Comparison of ENCODE assay signal across 1 cellular context in the genomic region with DNA sequence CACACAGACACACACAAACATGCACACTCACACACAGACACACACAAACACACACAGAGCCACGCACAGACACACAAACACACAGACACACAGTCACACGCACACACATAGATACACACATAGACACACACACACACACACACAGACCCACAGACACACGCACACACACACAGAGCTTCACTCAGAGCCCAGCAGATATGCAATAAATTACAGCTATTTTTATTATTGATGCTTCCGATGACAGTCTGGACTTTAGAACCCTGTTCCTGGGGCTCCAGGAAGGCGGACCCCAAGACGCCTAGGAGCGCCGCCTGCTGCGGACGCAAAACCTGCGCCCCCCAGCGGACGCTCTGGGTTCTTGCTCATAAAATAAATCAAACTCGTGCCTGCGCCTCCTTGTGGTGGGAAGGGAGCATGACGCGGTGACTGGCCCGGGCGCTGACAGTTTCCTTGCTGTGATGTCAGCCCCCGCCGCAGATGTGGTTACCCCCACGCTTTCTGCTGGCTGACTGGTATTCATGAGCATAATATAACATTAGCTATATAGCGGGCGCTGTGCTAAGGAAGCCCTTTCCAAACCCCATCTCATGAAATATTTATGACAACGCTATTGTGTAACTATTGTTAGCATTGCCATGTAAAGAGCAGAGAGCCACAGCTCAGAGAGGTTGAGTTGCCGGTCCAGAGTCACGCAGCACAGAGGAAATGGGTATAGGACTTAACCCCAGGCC.
TF ChIP-seq lines count a peak whose summit lies in the region.

No MANE protein-coding gene starts in this region.

TF ChIP-seq in K562, 482 proteins besides CTCF, POLR2A, EP300 and RAD21 (continued from another document and continues in another):
- TF ChIP-seq, protein P1, sequence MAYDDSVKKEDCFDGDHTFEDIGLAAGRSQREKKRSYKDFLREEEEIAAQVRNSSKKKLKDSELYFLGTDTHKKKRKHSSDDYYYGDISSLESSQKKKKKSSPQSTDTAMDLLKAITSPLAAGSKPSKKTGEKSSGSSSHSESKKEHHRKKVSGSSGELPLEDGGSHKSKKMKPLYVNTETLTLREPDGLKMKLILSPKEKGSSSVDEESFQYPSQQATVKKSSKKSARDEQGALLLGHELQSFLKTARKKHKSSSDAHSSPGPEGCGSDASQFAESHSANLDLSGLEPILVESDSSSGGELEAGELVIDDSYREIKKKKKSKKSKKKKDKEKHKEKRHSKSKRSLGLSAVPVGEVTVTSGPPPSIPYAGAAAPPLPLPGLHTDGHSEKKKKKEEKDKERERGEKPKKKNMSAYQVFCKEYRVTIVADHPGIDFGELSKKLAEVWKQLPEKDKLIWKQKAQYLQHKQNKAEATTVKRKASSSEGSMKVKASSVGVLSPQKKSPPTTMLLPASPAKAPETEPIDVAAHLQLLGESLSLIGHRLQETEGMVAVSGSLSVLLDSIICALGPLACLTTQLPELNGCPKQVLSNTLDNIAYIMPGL (CRISPR knock-in tag; IDR thresholded peaks at IDR 0.05) = no peak
- TF ChIP-seq SOX6 (IDR thresholded peaks at IDR 0.05) (0 out of 2 replicates have a peak, but pooled peaks have one; percentile 31), GABPA (tag; conservative IDR thresholded peaks at IDR 0.05; ENCODE audit: low read depth) (no peak), RUNX1 (IDR thresholded peaks at IDR 0.05; ENCODE audit: low read depth) (no peak), ZC3H8 (IDR thresholded peaks at IDR 0.05) (no peak), MTA3 (IDR thresholded peaks at IDR 0.05; ENCODE audit: borderline replicate concordance) (0 out of 2 replicates have a peak, but pooled peaks have one; percentile 23), GABPB1 (CRISPR knock-in tag; IDR thresholded peaks at IDR 0.05) (peak; percentile 52; the same call in 1 of the 2 replicates), ARID2 (IDR thresholded peaks at IDR 0.05) (peak; percentile 69), ZNF121 (CRISPR knock-in tag; conservative IDR thresholded peaks at IDR 0.05) (no peak), SMARCE1 (IDR thresholded peaks at IDR 0.05) (no peak), ATF1 (CRISPR knock-in tag; IDR thresholded peaks at IDR 0.05) (0 out of 2 replicates have a peak, but pooled peaks have one; percentile 30), ATF1 (tag; IDR thresholded peaks at IDR 0.05) (peak; percentile 83), MEIS2 (IDR thresholded peaks at IDR 0.05; ENCODE audit: partially characterized antibody) (peak; percentile 80), ZNF764 (CRISPR knock-in tag; IDR thresholded peaks at IDR 0.05; ENCODE audit: low read depth) (no peak), SMAD4 (CRISPR knock-in tag; conservative IDR thresholded peaks at IDR 0.05) (0 out of 2 replicates have a peak, but pooled peaks have one; percentile 28), TOE1 (IDR thresholded peaks at IDR 0.05; ENCODE audit: borderline replicate concordance) (peak; percentile 25; the same call in 1 of the 2 replicates), TOE1 (CRISPR knock-in tag; IDR thresholded peaks at IDR 0.05; ENCODE audit: borderline replicate concordance, low read depth) (no peak), SIRT6 (IDR thresholded peaks at IDR 0.05; ENCODE audit: low read depth, low read length) (no peak), SRSF7 (optimal IDR thresholded peaks at IDR 0.05; ENCODE audit: low read depth, low read length) (no peak), ELF4 (CRISPR knock-in tag; IDR thresholded peaks at IDR 0.05) (no peak), E2F3 (CRISPR knock-in tag; IDR thresholded peaks at IDR 0.05) (no peak), ZNF232 (CRISPR knock-in tag; IDR thresholded peaks at IDR 0.05) (no peak), EGR1 (conservative IDR thresholded peaks at IDR 0.05) (peak; percentile 60), NCOR1 (IDR thresholded peaks at IDR 0.05) (no peak), MTA2 (IDR thresholded peaks at IDR 0.05; ENCODE audit: low read depth) (no peak), ZNF174 (CRISPR knock-in tag; IDR thresholded peaks at IDR 0.05) (no peak), ARID1B (IDR thresholded peaks at IDR 0.05) (peak; percentile 38), RCOR1 (IDR thresholded peaks at IDR 0.05; ENCODE audit: borderline replicate concordance in 1 of 2, low read depth in 2 of 2, low read length in 2 of 2) (peak in 1 of 2 experiments; percentile 42; a peak in 1 of 4 replicates), RBM25 (IDR thresholded peaks at IDR 0.05; ENCODE audit: low read depth, low read length, severe bottlenecking) (peak; percentile 59), GATA2 (CRISPR knock-in tag; IDR thresholded peaks at IDR 0.05) (no peak), ZNF3 (CRISPR knock-in tag; IDR thresholded peaks at IDR 0.05) (no peak), ZBTB7A (IDR thresholded peaks at IDR 0.05; ENCODE audit: borderline replicate concordance, control insufficient read depth, low read depth, low read length) (peak; percentile 47; the same call in 1 of the 2 replicates), ZBTB17 (CRISPR knock-in tag; IDR thresholded peaks at IDR 0.05) (no peak), NONO (IDR thresholded peaks at IDR 0.05; ENCODE audit: low read depth in 2 of 2, low read length in 1 of 2) (no peak), KLF16 (IDR thresholded peaks at IDR 0.05) (peak; percentile 62; the same call in 1 of the 2 replicates), ZNF384 (IDR thresholded peaks at IDR 0.05; ENCODE audit: low read depth, low read length) (no peak), XRCC5 (IDR thresholded peaks at IDR 0.05; ENCODE audit: low read depth, low read length) (peak; percentile 89)
- TF ChIP-seq, protein P2, sequence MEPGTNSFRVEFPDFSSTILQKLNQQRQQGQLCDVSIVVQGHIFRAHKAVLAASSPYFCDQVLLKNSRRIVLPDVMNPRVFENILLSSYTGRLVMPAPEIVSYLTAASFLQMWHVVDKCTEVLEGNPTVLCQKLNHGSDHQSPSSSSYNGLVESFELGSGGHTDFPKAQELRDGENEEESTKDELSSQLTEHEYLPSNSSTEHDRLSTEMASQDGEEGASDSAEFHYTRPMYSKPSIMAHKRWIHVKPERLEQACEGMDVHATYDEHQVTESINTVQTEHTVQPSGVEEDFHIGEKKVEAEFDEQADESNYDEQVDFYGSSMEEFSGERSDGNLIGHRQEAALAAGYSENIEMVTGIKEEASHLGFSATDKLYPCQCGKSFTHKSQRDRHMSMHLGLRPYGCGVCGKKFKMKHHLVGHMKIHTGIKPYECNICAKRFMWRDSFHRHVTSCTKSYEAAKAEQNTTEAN (CRISPR knock-in tag; IDR thresholded peaks at IDR 0.05) = 0 out of 2 replicates have a peak, but pooled peaks have one; percentile 36
- TF ChIP-seq, protein P3, sequence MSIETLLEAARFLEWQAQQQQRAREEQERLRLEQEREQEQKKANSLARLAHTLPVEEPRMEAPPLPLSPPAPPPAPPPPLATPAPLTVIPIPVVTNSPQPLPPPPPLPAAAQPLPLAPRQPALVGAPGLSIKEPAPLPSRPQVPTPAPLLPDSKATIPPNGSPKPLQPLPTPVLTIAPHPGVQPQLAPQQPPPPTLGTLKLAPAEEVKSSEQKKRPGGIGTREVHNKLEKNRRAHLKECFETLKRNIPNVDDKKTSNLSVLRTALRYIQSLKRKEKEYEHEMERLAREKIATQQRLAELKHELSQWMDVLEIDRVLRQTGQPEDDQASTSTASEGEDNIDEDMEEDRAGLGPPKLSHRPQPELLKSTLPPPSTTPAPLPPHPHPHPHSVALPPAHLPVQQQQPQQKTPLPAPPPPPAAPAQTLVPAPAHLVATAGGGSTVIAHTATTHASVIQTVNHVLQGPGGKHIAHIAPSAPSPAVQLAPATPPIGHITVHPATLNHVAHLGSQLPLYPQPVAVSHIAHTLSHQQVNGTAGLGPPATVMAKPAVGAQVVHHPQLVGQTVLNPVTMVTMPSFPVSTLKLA (conservative IDR thresholded peaks at IDR 0.05) = peak in 1 of 2 experiments; percentile 37; a peak in 2 of 4 replicates
- TF ChIP-seq, protein P4, sequence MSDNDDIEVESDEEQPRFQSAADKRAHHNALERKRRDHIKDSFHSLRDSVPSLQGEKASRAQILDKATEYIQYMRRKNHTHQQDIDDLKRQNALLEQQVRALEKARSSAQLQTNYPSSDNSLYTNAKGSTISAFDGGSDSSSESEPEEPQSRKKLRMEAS (CRISPR knock-in tag; IDR thresholded peaks at IDR 0.05) = 0 out of 2 replicates have a peak, but pooled peaks have one; percentile 11
- TF ChIP-seq, protein P5, sequence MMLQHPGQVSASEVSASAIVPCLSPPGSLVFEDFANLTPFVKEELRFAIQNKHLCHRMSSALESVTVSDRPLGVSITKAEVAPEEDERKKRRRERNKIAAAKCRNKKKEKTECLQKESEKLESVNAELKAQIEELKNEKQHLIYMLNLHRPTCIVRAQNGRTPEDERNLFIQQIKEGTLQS (IDR thresholded peaks at IDR 0.05) = peak; percentile 58
- TF ChIP-seq, protein P5 (CRISPR knock-in tag; conservative IDR thresholded peaks at IDR 0.05) = no peak
- TF ChIP-seq, protein P6, sequence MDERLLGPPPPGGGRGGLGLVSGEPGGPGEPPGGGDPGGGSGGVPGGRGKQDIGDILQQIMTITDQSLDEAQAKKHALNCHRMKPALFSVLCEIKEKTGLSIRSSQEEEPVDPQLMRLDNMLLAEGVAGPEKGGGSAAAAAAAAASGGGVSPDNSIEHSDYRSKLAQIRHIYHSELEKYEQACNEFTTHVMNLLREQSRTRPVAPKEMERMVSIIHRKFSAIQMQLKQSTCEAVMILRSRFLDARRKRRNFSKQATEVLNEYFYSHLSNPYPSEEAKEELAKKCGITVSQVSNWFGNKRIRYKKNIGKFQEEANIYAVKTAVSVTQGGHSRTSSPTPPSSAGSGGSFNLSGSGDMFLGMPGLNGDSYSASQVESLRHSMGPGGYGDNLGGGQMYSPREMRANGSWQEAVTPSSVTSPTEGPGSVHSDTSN (CRISPR knock-in tag; IDR thresholded peaks at IDR 0.05; ENCODE audit: low read depth) = no peak
- TF ChIP-seq, protein P6 (tag; conservative IDR thresholded peaks at IDR 0.05; ENCODE audit: low read depth) = peak; percentile 65
- TF ChIP-seq, protein P7, sequence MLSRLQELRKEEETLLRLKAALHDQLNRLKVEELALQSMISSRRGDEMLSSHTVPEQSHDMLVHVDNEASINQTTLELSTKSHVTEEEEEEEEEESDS (CRISPR knock-in tag; IDR thresholded peaks at IDR 0.05) = no peak
- TF ChIP-seq, protein P8, sequence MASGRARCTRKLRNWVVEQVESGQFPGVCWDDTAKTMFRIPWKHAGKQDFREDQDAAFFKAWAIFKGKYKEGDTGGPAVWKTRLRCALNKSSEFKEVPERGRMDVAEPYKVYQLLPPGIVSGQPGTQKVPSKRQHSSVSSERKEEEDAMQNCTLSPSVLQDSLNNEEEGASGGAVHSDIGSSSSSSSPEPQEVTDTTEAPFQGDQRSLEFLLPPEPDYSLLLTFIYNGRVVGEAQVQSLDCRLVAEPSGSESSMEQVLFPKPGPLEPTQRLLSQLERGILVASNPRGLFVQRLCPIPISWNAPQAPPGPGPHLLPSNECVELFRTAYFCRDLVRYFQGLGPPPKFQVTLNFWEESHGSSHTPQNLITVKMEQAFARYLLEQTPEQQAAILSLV (tag; IDR thresholded peaks at IDR 0.05) = no peak
- TF ChIP-seq, protein P9, sequence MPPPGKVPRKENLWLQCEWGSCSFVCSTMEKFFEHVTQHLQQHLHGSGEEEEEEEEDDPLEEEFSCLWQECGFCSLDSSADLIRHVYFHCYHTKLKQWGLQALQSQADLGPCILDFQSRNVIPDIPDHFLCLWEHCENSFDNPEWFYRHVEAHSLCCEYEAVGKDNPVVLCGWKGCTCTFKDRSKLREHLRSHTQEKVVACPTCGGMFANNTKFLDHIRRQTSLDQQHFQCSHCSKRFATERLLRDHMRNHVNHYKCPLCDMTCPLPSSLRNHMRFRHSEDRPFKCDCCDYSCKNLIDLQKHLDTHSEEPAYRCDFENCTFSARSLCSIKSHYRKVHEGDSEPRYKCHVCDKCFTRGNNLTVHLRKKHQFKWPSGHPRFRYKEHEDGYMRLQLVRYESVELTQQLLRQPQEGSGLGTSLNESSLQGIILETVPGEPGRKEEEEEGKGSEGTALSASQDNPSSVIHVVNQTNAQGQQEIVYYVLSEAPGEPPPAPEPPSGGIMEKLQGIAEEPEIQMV (tag; conservative IDR thresholded peaks at IDR 0.05; ENCODE audit: low read depth) = peak; percentile 53; the same call in 1 of the 2 replicates
- TF ChIP-seq, protein P10, sequence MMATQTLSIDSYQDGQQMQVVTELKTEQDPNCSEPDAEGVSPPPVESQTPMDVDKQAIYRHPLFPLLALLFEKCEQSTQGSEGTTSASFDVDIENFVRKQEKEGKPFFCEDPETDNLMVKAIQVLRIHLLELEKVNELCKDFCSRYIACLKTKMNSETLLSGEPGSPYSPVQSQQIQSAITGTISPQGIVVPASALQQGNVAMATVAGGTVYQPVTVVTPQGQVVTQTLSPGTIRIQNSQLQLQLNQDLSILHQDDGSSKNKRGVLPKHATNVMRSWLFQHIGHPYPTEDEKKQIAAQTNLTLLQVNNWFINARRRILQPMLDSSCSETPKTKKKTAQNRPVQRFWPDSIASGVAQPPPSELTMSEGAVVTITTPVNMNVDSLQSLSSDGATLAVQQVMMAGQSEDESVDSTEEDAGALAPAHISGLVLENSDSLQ (IDR thresholded peaks at IDR 0.05) = peak; percentile 76
